8 cellular contexts compared by ENCODE assay signal in genomic region chr3:42652611-42653302, GRCh38. TPM values are rescaled to one million over a fixed set of nuclear protein-coding genes. Genes with fewer than 3 reads are reported as not detected.
DNase-seq lines count a peak whose midpoint lies in the region; ATAC-seq and TF ChIP-seq lines count a peak whose summit lies in the region.

No MANE protein-coding gene starts in this region.

- H3K27me3 ChIP-seq in foreskin keratinocyte (no peaks in the 10 kb centered on the region), neutrophil (no peaks in the 10 kb centered on the region)

- H3K9me3 ChIP-seq in neutrophil, result no peaks in the 10 kb centered on the region

- ATAC-seq in GM19397 (IDR thresholded peaks at IDR 0.05; ENCODE audit: unreplicated experiment), result peak; percentile 73
- ATAC-seq in foreskin keratinocyte, result peak; percentile 74

- H3K4me1 ChIP-seq in foreskin keratinocyte (peaks cover 11% of the 10 kb centered on the region), neutrophil (ENCODE audit: control insufficient read depth in 1 of 2, insufficient read depth in 1 of 2, low read depth in 1 of 2, low read length in 1 of 2) (peaks cover 68 to 70% of the 10 kb centered on the region in 2 experiments)

- H3K4me3 ChIP-seq in WI38 (ENCODE audit: low read depth, low read length) (peak overlapping the region; percentile 78), neutrophil (ENCODE audit: low read depth in 1 of 2, low read length in 1 of 2) (peak overlapping the region; percentile 78 to 79)

- DNase-seq in CMK (ENCODE audit: low read depth), result peak; percentile 66
- DNase-seq in HT1080 (ENCODE audit: low read depth), result peak; percentile 93
- DNase-seq in foreskin keratinocyte, result peak; percentile 46 to 80
- no peak for DNase-seq in GM19238 (ENCODE audit: insufficient read length, low spot score)
- no peak for DNase-seq in NCI-H524 treated with DMSO at 0.1 percent for 48 hours (lab: John Stamatoyannopoulos, UW)

- H3K27ac ChIP-seq in foreskin keratinocyte, result no peak overlapping the region
- H3K27ac ChIP-seq in neutrophil, result peak overlapping the region; percentile 91

- TF ChIP-seq CTCF in WI38 (IDR thresholded peaks at IDR 0.05; ENCODE audit: low read depth, low read length), result no peak
- TF ChIP-seq CTCF in foreskin keratinocyte (conservative IDR thresholded peaks at IDR 0.05), result no peak
- no peak for TF ChIP-seq CTCF in neutrophil (IDR thresholded peaks at IDR 0.05)

- no peaks in the 10 kb centered on the region for H3K36me3 ChIP-seq in neutrophil

RNA-seq across cellular contexts. Expression of gene ZBTB47, which starts 0.7 kb away (rescaled TPM):
- total RNA-seq in HT1080 (2014; rRNA removed; shearing (Covaris generic)), result 13.0 and 16.4 TPM in 2 replicates
- polyA plus RNA-seq in HT1080 (2015; cell fraction: cytosol; rRNA removed), result 6.6 and 7.8 TPM in 2 replicates
- polyA plus RNA-seq in HT1080 (2015; cell fraction: nucleus; rRNA removed), result 13.7 and 14.6 TPM in 2 replicates
- total RNA-seq in foreskin keratinocyte, result 7.7 and 8.7 TPM in 2 replicates
- polyA plus RNA-seq in foreskin keratinocyte, result 5.3 and 6.1 TPM in 2 replicates

RNA-seq across cellular contexts. Expression of gene KLHL40, which starts 32.6 kb away (rescaled TPM):
- total RNA-seq in HT1080 (2014; rRNA removed; shearing (Covaris generic)), result not detected in 2 replicates
- not detected in 2 replicates for polyA plus RNA-seq in HT1080 (2015; cell fraction: cytosol; rRNA removed)
- not detected in 2 replicates for polyA plus RNA-seq in HT1080 (2015; cell fraction: nucleus; rRNA removed)
- total RNA-seq in foreskin keratinocyte, result not detected in 2 replicates
- polyA plus RNA-seq in foreskin keratinocyte, result not detected in 2 replicates

RNA-seq across cellular contexts. Expression of gene HHATL, which starts 49.8 kb away (rescaled TPM):
- not detected in 2 replicates for total RNA-seq in HT1080 (2014; rRNA removed; shearing (Covaris generic))
- polyA plus RNA-seq in HT1080 (2015; cell fraction: cytosol; rRNA removed), result not detected in 2 replicates
- polyA plus RNA-seq in HT1080 (2015; cell fraction: nucleus; rRNA removed), result not detected in 2 replicates
- total RNA-seq in foreskin keratinocyte, result not detected in 2 replicates
- not detected in 2 replicates for polyA plus RNA-seq in foreskin keratinocyte

RNA-seq across cellular contexts. Expression of gene NKTR, which starts 52.3 kb away (rescaled TPM):
- total RNA-seq in HT1080 (2014; rRNA removed; shearing (Covaris generic)), result 12.8 and 16.1 TPM in 2 replicates
- 9.8 and 11.9 TPM in 2 replicates for polyA plus RNA-seq in HT1080 (2015; cell fraction: cytosol; rRNA removed)
- 130 and 145 TPM in 2 replicates for polyA plus RNA-seq in HT1080 (2015; cell fraction: nucleus; rRNA removed)
- 24.7 and 26.9 TPM in 2 replicates for total RNA-seq in foreskin keratinocyte
- polyA plus RNA-seq in foreskin keratinocyte, result 3.3 and 3.5 TPM in 2 replicates

Comparison
In these comparisons a context has a peak if more than half of its experiments do, and no peak if none do; other contexts are left out.
1. DNase-seq: peak in CMK (single experiment), HT1080 (single experiment) and foreskin keratinocyte (2 of 2); none in GM19238 (single experiment) and NCI-H524 treated with DMSO at 0.1 percent for 48 hours (single experiment).